ENCODE assay signal across 2 cellular contexts in the genomic region with DNA sequence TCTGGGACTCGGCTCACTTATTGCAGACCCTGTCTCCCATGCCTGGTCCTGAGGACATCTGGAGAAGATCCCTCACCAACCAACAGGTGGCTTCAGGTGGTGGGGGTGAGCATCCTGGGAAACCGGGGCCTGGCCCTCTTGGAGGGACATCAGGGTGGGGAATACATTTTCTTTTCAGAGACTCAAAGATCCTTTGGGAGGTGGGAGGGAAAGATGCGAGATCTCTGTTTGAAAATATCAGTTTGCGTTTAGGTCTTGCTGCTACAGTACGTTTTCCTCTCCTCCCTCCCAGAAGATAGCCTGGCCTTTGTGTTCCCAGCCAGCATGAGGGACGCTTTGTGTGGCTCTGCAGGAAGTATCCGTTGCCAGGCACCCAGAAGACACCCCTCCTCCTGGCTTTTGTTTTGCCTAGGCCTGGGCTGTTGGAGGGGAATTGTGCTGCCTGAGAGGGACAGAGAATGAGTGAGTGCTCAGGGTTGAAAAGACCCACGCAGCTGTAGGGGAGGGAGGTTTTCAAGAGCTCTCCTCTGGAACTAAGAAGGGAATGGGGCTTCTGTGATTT.
TF ChIP-seq lines count a peak whose summit lies in the region.

No MANE protein-coding gene starts in this region.

TF ChIP-seq in K562, 482 proteins besides CTCF, POLR2A, EP300 and RAD21:
- TF ChIP-seq PTTG1 (tag; IDR thresholded peaks at IDR 0.05; ENCODE audit: low read depth) = no peak
- no peak for TF ChIP-seq RREB1 (CRISPR knock-in tag; IDR thresholded peaks at IDR 0.05)
- TF ChIP-seq MYNN (IDR thresholded peaks at IDR 0.05) = peak; percentile 29; the same call in 1 of the 2 replicates
- TF ChIP-seq MYNN (CRISPR knock-in tag; IDR thresholded peaks at IDR 0.05) = no peak
- TF ChIP-seq RFX1 (IDR thresholded peaks at IDR 0.05) = peak; percentile 30; the same call in 1 of the 2 replicates
- TF ChIP-seq, protein P1, sequence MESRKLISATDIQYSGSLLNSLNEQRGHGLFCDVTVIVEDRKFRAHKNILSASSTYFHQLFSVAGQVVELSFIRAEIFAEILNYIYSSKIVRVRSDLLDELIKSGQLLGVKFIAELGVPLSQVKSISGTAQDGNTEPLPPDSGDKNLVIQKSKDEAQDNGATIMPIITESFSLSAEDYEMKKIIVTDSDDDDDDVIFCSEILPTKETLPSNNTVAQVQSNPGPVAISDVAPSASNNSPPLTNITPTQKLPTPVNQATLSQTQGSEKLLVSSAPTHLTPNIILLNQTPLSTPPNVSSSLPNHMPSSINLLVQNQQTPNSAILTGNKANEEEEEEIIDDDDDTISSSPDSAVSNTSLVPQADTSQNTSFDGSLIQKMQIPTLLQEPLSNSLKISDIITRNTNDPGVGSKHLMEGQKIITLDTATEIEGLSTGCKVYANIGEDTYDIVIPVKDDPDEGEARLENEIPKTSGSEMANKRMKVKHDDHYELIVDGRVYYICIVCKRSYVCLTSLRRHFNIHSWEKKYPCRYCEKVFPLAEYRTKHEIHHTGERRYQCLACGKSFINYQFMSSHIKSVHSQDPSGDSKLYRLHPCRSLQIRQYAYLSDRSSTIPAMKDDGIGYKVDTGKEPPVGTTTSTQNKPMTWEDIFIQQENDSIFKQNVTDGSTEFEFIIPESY (CRISPR knock-in tag; IDR thresholded peaks at IDR 0.05) = no peak
TF ChIP-seq in K562: peak in this region for 2.

TF ChIP-seq in HepG2, 621 proteins besides CTCF, POLR2A, EP300 and RAD21:
- no peak for TF ChIP-seq ATF7 (IDR thresholded peaks at IDR 0.05)
- TF ChIP-seq ATF7 (CRISPR knock-in tag; IDR thresholded peaks at IDR 0.05) = no peak
- TF ChIP-seq RFX1 (IDR thresholded peaks at IDR 0.05) = 0 out of 2 replicates have a peak, but pooled peaks have one; percentile 6
